8 cellular contexts compared by ENCODE assay signal in the genomic region with DNA sequence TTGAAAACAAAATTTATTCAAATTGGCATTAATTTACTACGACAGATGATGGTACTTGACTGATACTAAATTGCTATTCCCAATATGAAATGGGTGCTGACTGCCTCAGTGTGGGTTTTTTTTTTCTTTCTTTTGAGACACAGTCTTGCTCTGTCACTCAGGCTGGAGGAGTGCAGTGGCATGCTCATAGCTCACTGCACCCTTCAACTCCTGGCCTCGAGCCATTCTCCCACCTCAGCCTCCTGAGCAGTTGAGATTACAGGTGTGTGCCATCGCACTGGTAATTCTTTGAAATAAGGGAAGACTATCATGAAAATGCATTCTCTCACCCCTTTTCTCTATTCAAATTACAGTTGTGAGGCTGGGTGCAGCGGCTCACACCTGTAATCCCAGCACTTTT.
"Had no signal": no experiment of that assay in that cellular context is flagged by ENCODE, and none has a peak within 500 bp of the region (broad histone marks: within the 10 kb centered on the region; RNA-seq: fewer than 3 reads in every experiment).

No MANE protein-coding gene starts in this region.

- H3K36me3 ChIP-seq: HAP-1 had no signal

- H3K4me1 Mint-ChIP-seq: GM23338 had no signal

- H3K4me3 ChIP-seq: GM23248, GM23338, HAP-1 had no signal

- H3K4me2 ChIP-seq: GM23338 had no signal

- H3K9ac ChIP-seq: GM23248 had no signal

- H3K4me3 Mint-ChIP-seq: GM23338, H9, HFFc6 had no signal

- H2AFZ ChIP-seq: GM23248, GM23338 had no signal

- H3K9me3 ChIP-seq: HAP-1 had no signal

- H3K9me3 Mint-ChIP-seq: GM23338, H9, HFFc6 had no signal

- DNase-seq: GOT3, H7, H9, HCEC 1CT, HFFc6 had no signal

- H3K27ac Mint-ChIP-seq: GM23338, H9, HFFc6 had no signal
